ENCODE assay signal across 1 cellular context in genomic region chr16:84996365-84996764, GRCh38.
TF ChIP-seq lines count a peak whose summit lies in the region.

No MANE protein-coding gene starts in this region.

TF ChIP-seq in WTC11, 78 proteins besides CTCF, POLR2A, EP300 and RAD21 (continued from another document):
- TF ChIP-seq E2F4 (CRISPR knock-in tag; IDR thresholded peaks at IDR 0.05; ENCODE audit: borderline replicate concordance, low read depth) = no peak
- TF ChIP-seq ZNF263 (CRISPR knock-in tag; IDR thresholded peaks at IDR 0.05; ENCODE audit: low read depth) = no peak
- no peak for TF ChIP-seq ZNF512 (CRISPR knock-in tag; IDR thresholded peaks at IDR 0.05; ENCODE audit: borderline replicate concordance)
- TF ChIP-seq IRF1 (CRISPR knock-in tag; IDR thresholded peaks at IDR 0.05) = no peak
